Comparison of ENCODE assay signal across 6 cellular contexts in the genomic region with DNA sequence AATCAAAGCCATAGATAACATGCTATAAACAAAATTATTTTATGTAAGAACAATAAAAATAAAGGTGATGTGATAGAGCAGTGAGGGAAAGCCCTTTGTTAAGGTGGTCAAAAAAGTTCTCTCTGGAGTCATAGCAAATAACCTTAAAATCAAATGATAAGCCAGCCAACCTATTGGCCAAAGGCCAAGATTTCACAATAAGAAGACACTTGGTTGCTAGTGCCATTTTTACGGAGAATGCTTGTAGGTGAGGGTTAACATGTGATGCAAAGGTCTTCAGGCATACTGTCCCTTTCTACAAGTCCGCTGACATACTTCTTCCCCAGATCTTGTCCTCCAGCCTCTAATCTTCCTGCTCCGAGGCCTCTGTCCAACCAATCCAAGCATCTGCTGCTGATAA.
"Had no signal": no experiment of that assay in that cellular context is flagged by ENCODE, and none has a peak within 500 bp of the region (broad histone marks: within the 10 kb centered on the region; RNA-seq: fewer than 3 reads in every experiment).

No MANE protein-coding gene starts in this region.

- FAIRE-seq: HepG2, HTR-8/SVneo had no signal

- DNase-seq: KBM-7, KG1 had no signal

- ATAC-seq: HepG2 had no signal

- H3K27ac ChIP-seq: HL-60, KMS-11 had no signal

- H3K9ac ChIP-seq: KMS-11 had no signal

- H3K4me2 ChIP-seq: KMS-11 had no signal
